1 cellular context compared by ENCODE assay signal in genomic region chr3:111652492-111653180, GRCh38.
TF ChIP-seq lines count a peak whose summit lies in the region.

No MANE protein-coding gene starts in this region.

TF ChIP-seq in GM12878, 131 proteins besides CTCF, POLR2A, EP300 and RAD21 (continued from another document):
- TF ChIP-seq RELA (IDR thresholded peaks at IDR 0.05; ENCODE audit: borderline replicate concordance, partially characterized antibody) (no peak), ATF3 (IDR thresholded peaks at IDR 0.05; ENCODE audit: borderline replicate concordance, extremely low read depth, low read depth, low read length) (no peak), RBBP5 (conservative IDR thresholded peaks at IDR 0.05) (no peak), ETV6 (conservative IDR thresholded peaks at IDR 0.05 in 1 of 2, IDR thresholded peaks at IDR 0.05 in 1 of 2; ENCODE audit: borderline replicate concordance in 1 of 2, low read depth in 1 of 2) (no peak), ZBTB33 (IDR thresholded peaks at IDR 0.05) (no peak), ZNF384 (IDR thresholded peaks at IDR 0.05; ENCODE audit: borderline replicate concordance, low read depth, low read length) (no peak), CBX5 (IDR thresholded peaks at IDR 0.05; ENCODE audit: low read depth) (no peak), SMAD1 (IDR thresholded peaks at IDR 0.05; ENCODE audit: low read depth, partially characterized antibody) (no peak), HDGF (IDR thresholded peaks at IDR 0.05) (no peak), BCL11A (IDR thresholded peaks at IDR 0.05; ENCODE audit: low read depth, low read length) (no peak), ZBTB11 (CRISPR knock-in tag; IDR thresholded peaks at IDR 0.05) (no peak), RFX5 (IDR thresholded peaks at IDR 0.05; ENCODE audit: low read depth, low read length) (no peak), YY1 (IDR thresholded peaks at IDR 0.05; ENCODE audit: low read depth, low read length) (no peak), YBX1 (IDR thresholded peaks at IDR 0.05) (no peak), SMARCA5 (IDR thresholded peaks at IDR 0.05) (no peak)
